ENCODE assay signal across 8 cellular contexts in genomic region chr7:30727061-30727945, GRCh38. TPM values are rescaled to one million over a fixed set of nuclear protein-coding genes. Genes with fewer than 3 reads are reported as not detected.
DNase-seq lines count a peak whose midpoint lies in the region; ATAC-seq and TF ChIP-seq lines count a peak whose summit lies in the region.

No MANE protein-coding gene starts in this region.

- no peaks in the 10 kb centered on the region for H3K27me3 Mint-ChIP-seq in naive thymus-derived CD4-positive, alpha-beta T cell

- H3K27ac ChIP-seq in naive thymus-derived CD4-positive, alpha-beta T cell (ENCODE audit: low read depth, low read length) = peak overlapping the region; percentile 67
- no peak overlapping the region for H3K27ac ChIP-seq in sigmoid colon

- TF ChIP-seq EP300 in sigmoid colon (IDR thresholded peaks at IDR 0.05) = no peak

- no peaks in the 10 kb centered on the region for H3K36me3 ChIP-seq in naive thymus-derived CD4-positive, alpha-beta T cell (ENCODE audit: control insufficient read depth in 2 of 3, insufficient read depth in 3 of 3, low read length in 3 of 3)
- H3K36me3 ChIP-seq in sigmoid colon = no peaks in the 10 kb centered on the region

- H3K27me3 ChIP-seq in naive thymus-derived CD4-positive, alpha-beta T cell (ENCODE audit: control insufficient read depth in 2 of 2, insufficient read depth in 2 of 2, low read length in 2 of 2) = no peaks in the 10 kb centered on the region
- no peaks in the 10 kb centered on the region for H3K27me3 ChIP-seq in sigmoid colon

- H3K4me1 ChIP-seq in naive thymus-derived CD4-positive, alpha-beta T cell (ENCODE audit: control insufficient read depth in 2 of 2, insufficient read depth in 2 of 2, low read length in 2 of 2) = peaks cover 24 to 52% of the 10 kb centered on the region in 2 donors
- H3K4me1 ChIP-seq in sigmoid colon = no peaks in the 10 kb centered on the region

- H3K4me3 Mint-ChIP-seq in naive thymus-derived CD4-positive, alpha-beta T cell = peak overlapping the region; percentile 76 to 91 (median 90)

- H3K9me3 Mint-ChIP-seq in naive thymus-derived CD4-positive, alpha-beta T cell = peaks cover 0 to 3% (median 0%) of the 10 kb centered on the region in 11 donors

- intact Hi-C loops in naive thymus-derived CD4-positive, alpha-beta T cell (cut with micrococcal nuclease) = loop anchor here (1.0 to 5.0 kb wide), 11 partner anchors 11 to 1767 kb away; partner anchors contain the start of genes GARS1 (in 2 of the 2), MINDY4 (in 2 of the 2), AVL9 (in 1 of the 2) and CRHR2 (in 1 of the 2)
- intact Hi-C loops in sigmoid colon (cut with DNase I) = no loop called here

- no peak for TF ChIP-seq POLR2A in sigmoid colon (IDR thresholded peaks at IDR 0.05)

- no peaks in the 10 kb centered on the region for H3K9me3 ChIP-seq in naive thymus-derived CD4-positive, alpha-beta T cell (ENCODE audit: control insufficient read depth in 2 of 3, low read length in 3 of 3)
- H3K9me3 ChIP-seq in sigmoid colon = no peaks in the 10 kb centered on the region

- H3K27ac Mint-ChIP-seq in naive thymus-derived CD4-positive, alpha-beta T cell = peak overlapping the region; percentile 86 to 96 (median 91)

- peaks cover 46 to 79% (median 77%) of the 10 kb centered on the region in 7 donors for H3K4me1 Mint-ChIP-seq in naive thymus-derived CD4-positive, alpha-beta T cell

- H3K4me3 ChIP-seq in naive thymus-derived CD4-positive, alpha-beta T cell (ENCODE audit: low read length) = peak overlapping the region; percentile 86
- no peak overlapping the region for H3K4me3 ChIP-seq in sigmoid colon

- H3K36me3 Mint-ChIP-seq in naive thymus-derived CD4-positive, alpha-beta T cell = peaks cover 4 to 9% (median 8%) of the 10 kb centered on the region in 5 donors

- WGBS in sigmoid colon, 2 donors = 48 to 52% methylated on average over 8 of the region's 8 CpGs

- DNase-seq in LHCN-M2 (ENCODE audit: low read depth) (peak; percentile 14), activated T-cell treated with anti-CD3 and anti-CD28 coated beads for 24 hours (ENCODE audit: low read depth) (peak; percentile 20), iPS-NIHi11 (ENCODE audit: low spot score) (no peak), sigmoid colon (no peak), C1 segment of cervical spinal cord (lab: John Stamatoyannopoulos, UW) (no peak)
- peak in 8 of 9 donors; percentile 30 to 86 (median 81) for DNase-seq in naive thymus-derived CD4-positive, alpha-beta T cell

- POLR2A ChIA-PET in naive thymus-derived CD4-positive, alpha-beta T cell (lab: Charles Lee) = interaction anchor here (0.7 to 6.5 kb wide), 9 partner anchors 9 to 157 kb away, joined by 3 to 126 read pairs (median 4); no protein-coding TSS in a partner anchor

- CTCF ChIA-PET in naive thymus-derived CD4-positive, alpha-beta T cell (lab: Charles Lee) = interaction anchor here (0.8 to 8.2 kb wide), 10 partner anchors 12 to 570 kb away, joined by 3 to 158 read pairs (median 3); partner anchors contain the start of gene NOD1

- no peak for TF ChIP-seq CTCF in sigmoid colon (IDR thresholded peaks at IDR 0.05)

- peak; percentile 49 for ATAC-seq in GM18520 (IDR thresholded peaks at IDR 0.05; ENCODE audit: unreplicated experiment)
- peak; percentile 93 for ATAC-seq in naive thymus-derived CD4-positive, alpha-beta T cell
- no peak for ATAC-seq in HG02885 (IDR thresholded peaks at IDR 0.05; ENCODE audit: poor library complexity, unreplicated experiment)

RNA-seq across cellular contexts. Expression of gene INMT, which starts 24.6 kb away (rescaled TPM):
- total RNA-seq in LHCN-M2 (2014; rRNA removed) (1.4 and 1.7 TPM in 2 replicates), sigmoid colon (10 to 100 TPM in 3 of 4 donors, 1 to 10 TPM in 1; 5.9 to 39.6 (median 21.9) TPM)
- 1.1 TPM for polyA plus RNA-seq in LHCN-M2 (2012)
- 1 to 10 TPM in 2 of 5 experiments, under 1 TPM in 3; 0.38 to 4.8 (median 0.56) TPM for total RNA-seq in naive thymus-derived CD4-positive, alpha-beta T cell
- polyA plus RNA-seq in naive thymus-derived CD4-positive, alpha-beta T cell = under 1 TPM in 1 of 2 donors, not detected in 1; 0.24 TPM
- 1 to 10 TPM; 3.7 to 9.6 (median 4.1) TPM for polyA plus RNA-seq in sigmoid colon

RNA-seq across cellular contexts. Expression of gene MINDY4, which starts 43.9 kb away (rescaled TPM):
- 3.7 and 5.1 TPM in 2 replicates for total RNA-seq in LHCN-M2 (2014; rRNA removed)
- polyA plus RNA-seq in LHCN-M2 (2012) = 1.4 TPM
- total RNA-seq in naive thymus-derived CD4-positive, alpha-beta T cell = 1 to 10 TPM in 2 of 5 experiments, under 1 TPM in 3; 0.82 to 1.5 (median 0.94) TPM
- polyA plus RNA-seq in naive thymus-derived CD4-positive, alpha-beta T cell = under 1 TPM; 0.41 to 0.54 TPM
- 10 to 100 TPM in 2 of 4 donors, 1 to 10 TPM in 2; 9.4 to 26.3 (median 16.0) TPM for total RNA-seq in sigmoid colon
- polyA plus RNA-seq in sigmoid colon = 1 to 10 TPM; 1.2 to 2.3 (median 1.8) TPM

RNA-seq across cellular contexts. Expression of gene CRHR2, which starts 45.0 kb away (rescaled TPM):
- not detected in 2 replicates for total RNA-seq in LHCN-M2 (2014; rRNA removed)
- not detected for polyA plus RNA-seq in LHCN-M2 (2012)
- not detected for total RNA-seq in naive thymus-derived CD4-positive, alpha-beta T cell
- polyA plus RNA-seq in naive thymus-derived CD4-positive, alpha-beta T cell = not detected
- not detected for total RNA-seq in sigmoid colon
- polyA plus RNA-seq in sigmoid colon = under 1 TPM in 1 of 3 donors, not detected in 2; under 0.01 TPM

Comparison
In these comparisons a context has a peak if more than half of its experiments do, and no peak if none do; other contexts are left out.
1. DNase-seq: peak in LHCN-M2 (single experiment), activated T-cell treated with anti-CD3 and anti-CD28 coated beads for 24 hours (single experiment) and naive thymus-derived CD4-positive, alpha-beta T cell (8 of 9); none in iPS-NIHi11 (single experiment), sigmoid colon (single experiment) and C1 segment of cervical spinal cord (0 of 14).